ENCODE assay signal across 22 cellular contexts in the genomic region with DNA sequence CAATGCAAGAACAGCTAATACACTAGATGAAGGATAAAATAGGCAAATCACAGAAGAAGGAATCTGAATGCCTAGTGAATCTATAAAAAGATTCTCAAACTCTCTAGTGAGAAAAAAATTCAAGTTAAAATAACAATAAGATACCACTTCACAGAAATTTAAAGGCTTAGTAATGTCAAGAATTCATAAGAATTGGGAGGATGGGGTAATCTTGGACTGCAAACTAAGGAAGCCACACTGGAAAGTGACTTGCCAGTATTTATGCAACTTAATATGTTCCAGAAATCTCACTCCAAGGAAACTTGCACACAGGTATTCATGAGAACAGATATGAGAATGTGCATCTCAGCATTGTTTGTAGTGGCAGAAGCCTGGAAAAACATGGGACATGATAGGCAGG. TPM values are rescaled to one million over a fixed set of nuclear protein-coding genes. Genes with fewer than 3 reads are reported as not detected.
DNase-seq lines count a peak whose midpoint lies in the region; ATAC-seq, FAIRE-seq and TF ChIP-seq lines count a peak whose summit lies in the region.
"Had no signal": no experiment of that assay in that cellular context is flagged by ENCODE, and none has a peak within 500 bp of the region (broad histone marks: within the 10 kb centered on the region; RNA-seq: fewer than 3 reads in every experiment).

No MANE protein-coding gene starts in this region.

- POLR2A ChIA-PET in HEK293T (lab: Yijun Ruan, JAX), result no interaction called here

- no peak overlapping the region for H3K4me2 ChIP-seq in astrocyte (ENCODE audit: low read length)
- H3K4me2 ChIP-seq: BLaER1 treated with 17β-estradiol and CSF1 and Interleukin-3, amounts not matched to agents 10 nM and 100 nM had no signal

- intact Hi-C loops in heart right ventricle (cut with DNase I), result no loop called here

- no peaks in the 10 kb centered on the region for H3K9me3 ChIP-seq in astrocyte (ENCODE audit: insufficient read depth, low read depth, low read length)
- no peaks in the 10 kb centered on the region for H3K9me3 ChIP-seq in heart right ventricle
- H3K9me3 ChIP-seq: BLaER1 treated with 17β-estradiol and CSF1 and Interleukin-3, amounts not matched to agents 10 nM and 100 nM had no signal

- H3K4me3 ChIP-seq in astrocyte (ENCODE audit: insufficient read depth, low read depth, low read length), result no peak overlapping the region
- no peak overlapping the region for H3K4me3 ChIP-seq in fibroblast of the aortic adventitia (ENCODE audit: low read depth, low read length)
- no peak overlapping the region for H3K4me3 ChIP-seq in heart right ventricle
- H3K4me3 ChIP-seq: BLaER1 treated with 17β-estradiol and CSF1 and Interleukin-3, amounts not matched to agents 10 nM and 100 nM; K562 had no signal

- DNase-seq in GM03348 (ENCODE audit: low spot score) (peak; percentile 11), astrocyte (ENCODE audit: low read depth) (peak; percentile 18), fibroblast of the aortic adventitia (ENCODE audit: low read depth) (peak; percentile 25), HEK293T (ENCODE audit: extremely low spot score) (no peak), heart right ventricle (no peak), NCI-H69 (lab: John Stamatoyannopoulos, UW) (no peak)
- DNase-seq in activated naive CD4-positive, alpha-beta T cell treated with Interleukin-2 at 50 U/mL for 16 hours, result no peak
- DNase-seq: ACHN; Calu3; CD8-positive, alpha-beta T cell; DMS79 treated with DMSO at 0.1 percent for 48 hours; EL; GOT3; H7; IMR-90 had no signal

- H4K20me1 ChIP-seq in astrocyte (ENCODE audit: insufficient read depth, low read length), result no peaks in the 10 kb centered on the region
- H4K20me1 ChIP-seq: BLaER1 treated with 17β-estradiol and CSF1 and Interleukin-3, amounts not matched to agents 10 nM and 100 nM had no signal

- no peak overlapping the region for H3K4me3 Mint-ChIP-seq in astrocyte (ENCODE audit: unreplicated experiment)
- H3K4me3 Mint-ChIP-seq: B cell; CD8-positive, alpha-beta T cell had no signal

- no peaks in the 10 kb centered on the region for H3K27me3 Mint-ChIP-seq in astrocyte (ENCODE audit: low read depth, unreplicated experiment)
- H3K27me3 Mint-ChIP-seq: B cell had no signal

- no peaks in the 10 kb centered on the region for H3K27me3 ChIP-seq in astrocyte (ENCODE audit: insufficient read depth, low read length)
- H3K27me3 ChIP-seq in heart right ventricle, result no peaks in the 10 kb centered on the region
- H3K27me3 ChIP-seq: BLaER1 treated with 17β-estradiol and CSF1 and Interleukin-3, amounts not matched to agents 10 nM and 100 nM had no signal

- H3K4me1 Mint-ChIP-seq in astrocyte (ENCODE audit: low read depth, unreplicated experiment), result no peaks in the 10 kb centered on the region
- H3K4me1 Mint-ChIP-seq: B cell had no signal

- no peaks in the 10 kb centered on the region for H3K4me1 ChIP-seq in astrocyte (ENCODE audit: insufficient read depth, low read length)
- no peaks in the 10 kb centered on the region for H3K4me1 ChIP-seq in heart right ventricle

- FAIRE-seq in astrocyte (lab: Jason Lieb, UNC), result no peak
- FAIRE-seq: A204.1, GM12891, HTR-8/SVneo, K562 had no signal

- H3K36me3 ChIP-seq in astrocyte (ENCODE audit: insufficient read depth, low read length), result no peaks in the 10 kb centered on the region
- no peaks in the 10 kb centered on the region for H3K36me3 ChIP-seq in heart right ventricle
- H3K36me3 ChIP-seq: BLaER1 treated with 17β-estradiol and CSF1 and Interleukin-3, amounts not matched to agents 10 nM and 100 nM had no signal

- H3K9ac ChIP-seq in astrocyte (ENCODE audit: low read length), result no peak overlapping the region
- H3K9ac ChIP-seq: BLaER1 treated with 17β-estradiol and CSF1 and Interleukin-3, amounts not matched to agents 10 nM and 100 nM had no signal

- no peak for ATAC-seq in heart right ventricle
- ATAC-seq: CD8-positive, alpha-beta T cell; HCT116; K562 had no signal

- no peaks in the 10 kb centered on the region for H3K9me3 Mint-ChIP-seq in astrocyte (ENCODE audit: unreplicated experiment)
- H3K9me3 Mint-ChIP-seq: CD8-positive, alpha-beta T cell had no signal

- CTCF ChIA-PET in HEK293T (lab: Yijun Ruan, JAX), result no interaction called here

- H3K27ac Mint-ChIP-seq in astrocyte (ENCODE audit: unreplicated experiment), result no peak overlapping the region
- H3K27ac Mint-ChIP-seq: B cell; CD8-positive, alpha-beta T cell had no signal

- H3K27ac ChIP-seq in astrocyte (ENCODE audit: low read depth, low read length), result no peak overlapping the region
- no peak overlapping the region for H3K27ac ChIP-seq in heart right ventricle
- H3K27ac ChIP-seq: BLaER1 treated with 17β-estradiol and CSF1 and Interleukin-3, amounts not matched to agents 10 nM and 100 nM had no signal

- no peaks in the 10 kb centered on the region for H3K79me2 ChIP-seq in astrocyte (ENCODE audit: insufficient read depth, low read length)

- no peaks in the 10 kb centered on the region for H3K36me3 Mint-ChIP-seq in astrocyte (ENCODE audit: low read depth, unreplicated experiment)
- H3K36me3 Mint-ChIP-seq: CD8-positive, alpha-beta T cell had no signal

- H2AFZ ChIP-seq in astrocyte (ENCODE audit: low read depth, low read length), result no peak overlapping the region

- TF ChIP-seq CTCF in astrocyte (IDR thresholded peaks at IDR 0.05; ENCODE audit: insufficient read depth, low read depth, low read length) (no peak), fibroblast of the aortic adventitia (IDR thresholded peaks at IDR 0.05; ENCODE audit: insufficient read depth, low read length) (no peak), heart right ventricle (IDR thresholded peaks at IDR 0.05) (no peak)

TF ChIP-seq in HEK293T, 16 proteins besides CTCF, POLR2A, EP300 and RAD21:
- no peak for TF ChIP-seq ZNF384 (IDR thresholded peaks at IDR 0.05)
- no peak for TF ChIP-seq L3MBTL2 (conservative IDR thresholded peaks at IDR 0.05)
- TF ChIP-seq ELF4 (IDR thresholded peaks at IDR 0.05), result no peak
- no peak for TF ChIP-seq ARNT (IDR thresholded peaks at IDR 0.05)
- no peak for TF ChIP-seq FOXM1 (IDR thresholded peaks at IDR 0.05; ENCODE audit: borderline replicate concordance)
- TF ChIP-seq NFRKB (IDR thresholded peaks at IDR 0.05), result no peak
- TF ChIP-seq SUZ12 (IDR thresholded peaks at IDR 0.05), result no peak
- TF ChIP-seq FOXA1 (IDR thresholded peaks at IDR 0.05), result no peak
- no peak for TF ChIP-seq TARDBP (IDR thresholded peaks at IDR 0.05)
- TF ChIP-seq CTBP1 (IDR thresholded peaks at IDR 0.05; ENCODE audit: borderline replicate concordance), result no peak
- TF ChIP-seq, protein P1, sequence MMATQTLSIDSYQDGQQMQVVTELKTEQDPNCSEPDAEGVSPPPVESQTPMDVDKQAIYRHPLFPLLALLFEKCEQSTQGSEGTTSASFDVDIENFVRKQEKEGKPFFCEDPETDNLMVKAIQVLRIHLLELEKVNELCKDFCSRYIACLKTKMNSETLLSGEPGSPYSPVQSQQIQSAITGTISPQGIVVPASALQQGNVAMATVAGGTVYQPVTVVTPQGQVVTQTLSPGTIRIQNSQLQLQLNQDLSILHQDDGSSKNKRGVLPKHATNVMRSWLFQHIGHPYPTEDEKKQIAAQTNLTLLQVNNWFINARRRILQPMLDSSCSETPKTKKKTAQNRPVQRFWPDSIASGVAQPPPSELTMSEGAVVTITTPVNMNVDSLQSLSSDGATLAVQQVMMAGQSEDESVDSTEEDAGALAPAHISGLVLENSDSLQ (IDR thresholded peaks at IDR 0.05), result no peak
- no peak for TF ChIP-seq FOXK2 (IDR thresholded peaks at IDR 0.05)
- TF ChIP-seq LEF1 (IDR thresholded peaks at IDR 0.05; ENCODE audit: borderline replicate concordance), result no peak
- no peak for TF ChIP-seq BHLHE40 (IDR thresholded peaks at IDR 0.05; ENCODE audit: borderline replicate concordance)
- no peak for TF ChIP-seq SP1 (IDR thresholded peaks at IDR 0.05)
- no peak for TF ChIP-seq HDGF (IDR thresholded peaks at IDR 0.05; ENCODE audit: borderline replicate concordance)

RNA-seq across cellular contexts. Expression of a gene that starts 38.9 kb away (rescaled TPM):
- total RNA-seq in astrocyte (191 and 196 TPM in 2 replicates), fibroblast of the aortic adventitia (ENCODE audit: low replicate concordance) (39.4 and 79.3 TPM in 2 replicates), heart right ventricle (10 to 100 TPM; 47.6 to 77.2 (median 60.0) TPM)
- polyA plus RNA-seq in heart right ventricle, result 10 to 100 TPM; 15.1 to 46.8 TPM

Comparison
In these comparisons a context has a peak if more than half of its experiments do, and no peak if none do; other contexts are left out.
1. DNase-seq: peak in GM03348 (single experiment), astrocyte (single experiment) and fibroblast of the aortic adventitia (single experiment); none in activated naive CD4-positive, alpha-beta T cell treated with Interleukin-2 at 50 U/mL for 16 hours (single experiment), HEK293T (single experiment), heart right ventricle (0 of 2) and NCI-H69 (single experiment).